In the genomic region with DNA sequence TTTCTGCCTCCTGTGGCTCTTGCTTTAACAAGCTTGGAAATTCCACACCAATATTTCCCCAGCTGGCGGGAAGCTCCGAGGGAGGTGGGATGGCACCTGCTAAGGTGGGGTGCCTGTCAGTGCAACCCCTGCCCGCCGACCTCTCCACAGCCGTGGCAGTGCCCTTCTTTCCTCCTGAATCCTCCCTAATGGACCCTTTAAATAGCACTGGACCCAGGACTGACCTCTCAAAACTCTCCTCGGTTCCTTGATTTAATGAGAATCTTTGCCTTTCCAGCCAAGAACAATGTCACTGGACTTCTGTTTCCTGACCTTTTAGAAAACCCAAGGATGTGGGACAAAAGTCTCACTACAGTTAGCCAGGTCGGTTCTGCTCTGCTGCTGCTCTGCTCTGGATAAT, we compare ENCODE assay signal across 24 cellular contexts.
"Had no signal": no experiment of that assay in that cellular context is flagged by ENCODE, and none has a peak within 500 bp of the region (broad histone marks: within the 10 kb centered on the region; RNA-seq: fewer than 3 reads in every experiment).

No MANE protein-coding gene starts in this region.

- H3K79me2 ChIP-seq: hepatocyte had no signal

- H3K9me3 ChIP-seq: colonic mucosa, esophagus muscularis mucosa, gastroesophageal sphincter, heart left ventricle, left ventricle myocardium inferior, lower lobe of right lung, mucosa of descending colon had no signal

- DNase-seq: colonic mucosa; cortex of kidney; dorsolateral prefrontal cortex; effector CD4-positive, alpha-beta T cell; effector memory CD4-positive, alpha-beta T cell; foreskin keratinocyte; heart left ventricle; hypothalamus; immature natural killer cell; islet precursor cell; kidney; kidney glomerular epithelial cell; left colon; left ventricle myocardium inferior; lower lobe of right lung; mesenchymal stem cell; mucosa of descending colon; naive B cell had no signal

- ATAC-seq: foreskin keratinocyte, gastroesophageal sphincter, heart left ventricle, left colon, left lobe of liver, lower lobe of right lung, mucosa of descending colon had no signal

- H3K27ac ChIP-seq: colonic mucosa, dorsolateral prefrontal cortex, esophagus muscularis mucosa, foreskin keratinocyte, gastroesophageal sphincter, heart left ventricle, hepatocyte, left ventricle myocardium inferior, lower lobe of right lung had no signal

- H3K36me3 ChIP-seq: colonic mucosa, esophagus muscularis mucosa, gastroesophageal sphincter, heart left ventricle, left ventricle myocardium inferior, lower lobe of right lung had no signal

- H3K4me2 ChIP-seq: hepatocyte had no signal

- H3K4me1 ChIP-seq: colonic mucosa, esophagus muscularis mucosa, foreskin keratinocyte, gastroesophageal sphincter, left ventricle myocardium inferior had no signal

- FAIRE-seq: endothelial cell of umbilical vein, frontal cortex, kidney had no signal

- H2AFZ ChIP-seq: hepatocyte had no signal

- H3K27me3 ChIP-seq: colonic mucosa, esophagus muscularis mucosa, gastroesophageal sphincter had no signal

- H3K4me3 ChIP-seq: colonic mucosa, dorsolateral prefrontal cortex, esophagus muscularis mucosa, gastroesophageal sphincter, heart left ventricle, hepatocyte, left ventricle myocardium inferior, lower lobe of right lung, mucosa of descending colon had no signal
